In genomic region chr13:100344544-100344943, GRCh38 we compare ENCODE assay signal across 22 cellular contexts.
DNase-seq lines count a peak whose midpoint lies in the region; ATAC-seq and TF ChIP-seq lines count a peak whose summit lies in the region.
"Had no signal": no experiment of that assay in that cellular context is flagged by ENCODE, and none has a peak within 500 bp of the region (broad histone marks: within the 10 kb centered on the region; RNA-seq: fewer than 3 reads in every experiment).

No MANE protein-coding gene starts in this region.

- H3K36me3 ChIP-seq in colonic mucosa (no peaks in the 10 kb centered on the region), mucosa of descending colon (ENCODE audit: low read depth) (no peaks in the 10 kb centered on the region), transverse colon (no peaks in the 10 kb centered on the region), ovary (no peaks in the 10 kb centered on the region)
- H3K36me3 ChIP-seq: BE2C, BLaER1 had no signal

- in situ Hi-C loops in transverse colon (cut with MboI; ENCODE audit: low pct_ligation_motif_present in 1 of 4, low pct_unique_long_range_greater_than_20kb in 1 of 4, low sequenced_read_pairs in 3 of 4) (no loop called here), GM13977 (cut with MboI; ENCODE audit: low pct_unique_long_range_greater_than_20kb, low sequenced_read_pairs, unreplicated experiment) (no loop called here)

- no peak for TF ChIP-seq EP300 in transverse colon (IDR thresholded peaks at IDR 0.05; ENCODE audit: low read depth)
- no peak for TF ChIP-seq EP300 in ovary (IDR thresholded peaks at IDR 0.05)

- H3K27me3 ChIP-seq in colonic mucosa (no peaks in the 10 kb centered on the region), transverse colon (no peaks in the 10 kb centered on the region), ovary (no peaks in the 10 kb centered on the region)
- H3K27me3 ChIP-seq: BE2C, BLaER1 had no signal

- H3K27ac ChIP-seq in colonic mucosa (peak overlapping the region; percentile 53), transverse colon (peak overlapping the region; percentile 41 to 72 (median 58)), ovary (no peak overlapping the region)
- H3K27ac ChIP-seq: BLaER1 had no signal

- H3K9ac ChIP-seq in colonic mucosa (ENCODE audit: low read depth in 2 of 2, low read length in 2 of 2) = no peak overlapping the region
- H3K9ac ChIP-seq: BLaER1 had no signal

- no peaks in the 10 kb centered on the region for H3K9me3 ChIP-seq in colonic mucosa
- H3K9me3 ChIP-seq in mucosa of descending colon = no peaks in the 10 kb centered on the region
- H3K9me3 ChIP-seq in transverse colon = no peaks in the 10 kb centered on the region
- H3K9me3 ChIP-seq in ovary = no peaks in the 10 kb centered on the region
- H3K9me3 ChIP-seq: BE2C had no signal

- H3K4me1 ChIP-seq in colonic mucosa (no peaks in the 10 kb centered on the region), mucosa of descending colon (ENCODE audit: low read depth) (no peaks in the 10 kb centered on the region), transverse colon (peaks cover 0 to 29% (median 6%) of the 10 kb centered on the region in 4 donors), ovary (ENCODE audit: insufficient read depth) (no peaks in the 10 kb centered on the region)
- H3K4me1 ChIP-seq: BE2C had no signal

- no peak overlapping the region for H3K4me3 ChIP-seq in colonic mucosa
- H3K4me3 ChIP-seq in mucosa of descending colon = no peak overlapping the region
- H3K4me3 ChIP-seq in transverse colon = no peak overlapping the region
- no peak overlapping the region for H3K4me3 ChIP-seq in ovary
- H3K4me3 ChIP-seq: BLaER1 had no signal

- TF ChIP-seq POLR2A in transverse colon (IDR thresholded peaks at IDR 0.05) (no peak), ovary (IDR thresholded peaks at IDR 0.05) (no peak)

- intact Hi-C loops in colonic mucosa (cut with DNase I) (no loop called here), mucosa of descending colon (cut with DNase I, micrococcal nuclease) (no loop called here), transverse colon (cut with DNase I; ENCODE audit: low total_unique reads) (no loop called here), ovary (cut with DNase I) (no loop called here)

- 68 to 75% methylated on average over 4 of the region's 4 CpGs for WGBS in transverse colon (ENCODE audit: low coverage in 1 of 2), 2 donors
- WGBS in ovary, 3 donors = 79 to 92% (median 86%) methylated on average over 4 of the region's 4 CpGs

- no peak for TF ChIP-seq CTCF in colonic mucosa (IDR thresholded peaks at IDR 0.05)
- TF ChIP-seq CTCF in mucosa of descending colon (IDR thresholded peaks at IDR 0.05) = no peak
- no peak for TF ChIP-seq CTCF in transverse colon (IDR thresholded peaks at IDR 0.05)
- no peak for TF ChIP-seq CTCF in GM13977 (IDR thresholded peaks at IDR 0.05; ENCODE audit: extremely low read depth, insufficient read depth, missing control alignments)
- no peak for TF ChIP-seq CTCF in ovary (IDR thresholded peaks at IDR 0.05)

- DNase-seq in colonic mucosa (no peak), mucosa of descending colon (no peak), transverse colon (no peak), H4 (ENCODE audit: low spot score) (no peak), GM13977 (ENCODE audit: low spot score) (no peak), ovary (no peak)
- DNase-seq: 8988T; ACHN; BE2C; C1 segment of cervical spinal cord; CD4-positive, alpha-beta memory T cell; CD4-positive, CD25-positive, alpha-beta regulatory T cell; CD8-positive, alpha-beta memory T cell; COR-L47; DMS 273 treated with DMSO at 0.1 percent for 48 hours; DMS153; DMS53; DMS79; DND-41; EL; GF-D8 had no signal

- peak; percentile 87 for ATAC-seq in mucosa of descending colon

Comparison
In these comparisons a context has a peak if more than half of its experiments do, and no peak if none do; other contexts are left out.
1. H3K27ac ChIP-seq: peak in colonic mucosa (single experiment) and transverse colon (4 of 4); none in ovary (0 of 2).